Comparison of ENCODE assay signal across 12 cellular contexts in the genomic region with DNA sequence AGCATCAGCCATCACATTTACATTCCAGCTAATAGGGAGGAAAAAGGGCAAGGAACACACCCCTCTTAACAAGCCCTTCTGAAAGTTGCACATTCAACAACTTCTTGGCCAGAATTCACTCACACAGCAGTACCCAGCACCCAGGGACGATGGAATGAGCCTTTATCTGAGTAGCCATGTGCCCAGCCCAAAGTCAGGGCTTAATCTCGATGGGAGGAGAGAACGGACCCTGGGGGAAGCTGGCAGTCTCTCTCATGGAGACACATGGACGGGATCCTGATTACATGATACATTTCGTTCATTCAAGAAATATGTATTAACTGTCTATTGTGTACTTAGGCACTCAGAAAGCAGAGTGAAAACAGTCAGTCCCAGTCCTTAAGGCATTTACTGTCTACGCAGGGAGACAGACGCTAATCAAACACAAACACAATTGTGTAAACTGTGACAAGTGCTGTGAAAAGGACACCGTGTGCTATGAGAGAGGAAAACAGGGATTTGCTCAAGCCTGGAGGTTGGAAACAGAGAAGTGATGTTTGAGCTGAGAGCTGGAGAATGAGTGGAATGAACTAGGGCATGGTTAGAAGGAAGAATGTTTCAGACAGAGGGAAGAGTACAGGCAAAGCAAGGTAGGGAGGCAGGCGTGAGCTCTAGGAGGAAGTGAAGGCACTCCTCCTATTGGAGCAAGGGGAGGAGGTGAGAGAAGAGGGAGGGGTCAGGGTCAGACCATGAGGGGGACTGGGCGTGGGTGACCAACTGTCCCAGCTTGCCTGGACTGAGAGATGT. TPM values are rescaled to one million over a fixed set of nuclear protein-coding genes. Genes with fewer than 3 reads are reported as not detected.
DNase-seq lines count a peak whose midpoint lies in the region; ATAC-seq, FAIRE-seq and TF ChIP-seq lines count a peak whose summit lies in the region.
"Had no signal": no experiment of that assay in that cellular context is flagged by ENCODE, and none has a peak within 500 bp of the region (broad histone marks: within the 10 kb centered on the region; RNA-seq: fewer than 3 reads in every experiment).

No MANE protein-coding gene starts in this region.

- 40 to 42% methylated on average over 10 of the region's 10 CpGs for WGBS in body of pancreas, 2 donors
- 39 to 45% methylated on average over 10 of the region's 10 CpGs for WGBS in pancreas, 2 donors

- no peaks in the 10 kb centered on the region for H3K27me3 ChIP-seq in body of pancreas
- H3K27me3 ChIP-seq in pancreas: no peaks in the 10 kb centered on the region
- H3K27me3 ChIP-seq: ascending aorta, sigmoid colon had no signal

- H3K27ac ChIP-seq in body of pancreas (peak overlapping the region; percentile 54 to 80 (median 66)), pancreas (peak overlapping the region in 2 of 4 donors; percentile 31 to 52), substantia nigra (ENCODE audit: low read depth, low read length, poor library complexity, severe bottlenecking) (no peak overlapping the region)
- H3K27ac ChIP-seq: ascending aorta, sigmoid colon had no signal

- no peak for FAIRE-seq in pancreas (lab: Jason Lieb, UNC)

- H3K4me3 ChIP-seq in body of pancreas (no peak overlapping the region), pancreas (no peak overlapping the region)
- H3K4me3 ChIP-seq: ascending aorta, sigmoid colon had no signal

- H3K36me3 ChIP-seq in body of pancreas (replicated peaks in 1 of 2; ENCODE audit: insufficient read depth in 1 of 2, low read depth in 2 of 2): no peaks in the 10 kb centered on the region
- no peaks in the 10 kb centered on the region for H3K36me3 ChIP-seq in pancreas
- H3K36me3 ChIP-seq: ascending aorta, sigmoid colon had no signal

- intact Hi-C loops in body of pancreas (cut with DNase I) (no loop called here), pancreas (cut with DNase I) (no loop called here)

- TF ChIP-seq CTCF in body of pancreas (IDR thresholded peaks at IDR 0.05) (no peak), pancreas (IDR thresholded peaks at IDR 0.05) (no peak)

- H3K9me3 ChIP-seq in body of pancreas (no peaks in the 10 kb centered on the region), pancreas (no peaks in the 10 kb centered on the region)
- H3K9me3 ChIP-seq: ascending aorta, sigmoid colon had no signal

- DNase-seq in DMS153 treated with DMSO at 0.1 percent for 48 hours (lab: John Stamatoyannopoulos, UW; ENCODE audit: unreplicated experiment) (peak; percentile 82), NCI-H345 (lab: John Stamatoyannopoulos, UW) (peak; percentile 32), body of pancreas (peak in 3 of 4 donors; percentile 42 to 57 (median 42)), pancreas (peak in 1 of 6 donors; percentile 43), mucosa of gallbladder (ENCODE audit: low spot score) (no peak), NCI-H82 (lab: John Stamatoyannopoulos, UW) (no peak), substantia nigra (lab: John Stamatoyannopoulos, UW) (no peak)
- DNase-seq: activated T-cell treated with anti-CD3 and anti-CD28 coated beads, Interleukin-2, amount 50 U/mL, for 1 hour; naive B cell; Right ventricle myocardium superior; sigmoid colon had no signal

- ATAC-seq in body of pancreas (peak; percentile 82), pancreas (peak; percentile 24 to 80 (median 72))

- peak in 2 of 3 donors; percentile 6 to 29 for TF ChIP-seq POLR2A in body of pancreas (IDR thresholded peaks at IDR 0.05)

- peaks cover 68% of the 10 kb centered on the region for H3K4me1 ChIP-seq in body of pancreas
- peaks cover 20 to 29% (median 28%) of the 10 kb centered on the region in 3 donors for H3K4me1 ChIP-seq in pancreas
- H3K4me1 ChIP-seq: ascending aorta, sigmoid colon had no signal

RNA-seq across cellular contexts. Expression of a gene that starts 7.4 kb away (rescaled TPM):
- total RNA-seq in body of pancreas: 10 to 100 TPM in 1 of 2 donors, 1 to 10 TPM in 1; 3.3 to 26.2 TPM
- total RNA-seq in pancreas: 10 to 100 TPM in 5 of 6 donors, 1 to 10 TPM in 1; 6.3 to 24.2 (median 13.0) TPM
- polyA plus RNA-seq in pancreas: 10 to 100 TPM in 1 of 2 donors, 1 to 10 TPM in 1; 4.6 to 23.8 TPM
- total RNA-seq in mucosa of gallbladder: 9.9 TPM

Comparison
In these comparisons a context has a peak if more than half of its experiments do, and no peak if none do; other contexts are left out.
1. DNase-seq: peak in DMS153 treated with DMSO at 0.1 percent for 48 hours (single experiment), NCI-H345 (single experiment) and body of pancreas (3 of 4); none in mucosa of gallbladder (single experiment), NCI-H82 (single experiment) and substantia nigra (0 of 49).